Comparison of ENCODE assay signal across 32 cellular contexts in the genomic region with DNA sequence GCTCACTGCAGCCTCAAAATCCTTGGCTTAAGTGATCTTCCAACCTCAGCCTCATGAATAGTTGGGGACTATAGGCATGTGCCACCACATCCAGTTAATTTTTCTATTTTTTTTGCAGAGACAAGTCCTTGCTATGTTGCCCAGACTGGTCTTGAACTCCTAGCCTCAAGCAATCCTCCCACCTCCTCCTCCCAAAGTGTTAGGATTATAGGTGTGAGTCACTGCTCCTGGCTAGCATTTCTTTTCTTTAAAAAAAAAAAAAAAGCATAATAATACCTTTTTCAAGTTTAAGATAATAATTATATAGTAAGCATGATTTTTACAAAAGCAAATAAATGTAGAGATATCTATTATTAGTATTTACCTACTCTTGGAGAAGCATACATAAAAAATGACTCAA. TPM values are rescaled to one million over a fixed set of nuclear protein-coding genes. Genes with fewer than 3 reads are reported as not detected.
DNase-seq lines count a peak whose midpoint lies in the region; ATAC-seq, FAIRE-seq and TF ChIP-seq lines count a peak whose summit lies in the region.
"Had no signal": no experiment of that assay in that cellular context is flagged by ENCODE, and none has a peak within 500 bp of the region (broad histone marks: within the 10 kb centered on the region; RNA-seq: fewer than 3 reads in every experiment).

No MANE protein-coding gene starts in this region.

- no peak overlapping the region for H2AFZ ChIP-seq in keratinocyte (ENCODE audit: control insufficient read depth, low read length)
- H2AFZ ChIP-seq: hepatocyte had no signal

- ATAC-seq in T-cell (replicated peaks in 1 of 4) (no peak), GM19463 (IDR thresholded peaks at IDR 0.05; ENCODE audit: unreplicated experiment) (no peak)
- ATAC-seq: effector memory CD8-positive, alpha-beta T cell; gastroesophageal sphincter; left lobe of liver; psoas muscle; stimulated activated naive CD8-positive, alpha-beta T cell treated with anti-CD3 and anti-CD28 coated beads, Interleukin-15, Interleukin-2, amounts not matched to agents 100 U/mL and 50 U/mL, for 24 hours had no signal

- DNase-seq in EL, result peak; percentile 28
- DNase-seq in amniotic epithelial cell (ENCODE audit: low read depth), result peak; percentile 42
- no peak for DNase-seq in keratinocyte (ENCODE audit: low read depth, low spot score)
- DNase-seq in GDM1 (lab: John Stamatoyannopoulos, UW), result no peak
- no peak for DNase-seq in central memory CD4-positive, alpha-beta T cell
- DNase-seq in T-cell, result no peak
- DNase-seq: activated CD4-positive, alpha-beta memory T cell treated with anti-CD3 and anti-CD28 coated beads, Interleukin-2, amount 10 ng/mL, durations not matched to agents 7 days and 5 days; activated CD4-positive, alpha-beta T cell treated with anti-CD3 and anti-CD28 coated beads for 1 hour; activated CD8-positive, alpha-beta memory T cell treated with anti-CD3 and anti-CD28 coated beads, Interleukin-2, amount 50 U/mL, for 48 hours; activated naive CD4-positive, alpha-beta T cell treated with anti-CD3 and anti-CD28 coated beads, Interleukin-2, amount 50 U/mL, for 16 hours; anterior cingulate cortex; CD4-positive, CD25-positive, alpha-beta regulatory T cell; DMS 273 treated with DMSO at 0.1 percent for 48 hours; effector memory CD8-positive, alpha-beta T cell; esophagus squamous epithelium; mesenchymal stem cell; MG63; NCI-H1105 treated with DMSO at 0.1 percent for 48 hours; NCI-H1930; psoas muscle; stimulated activated naive CD8-positive, alpha-beta T cell treated with anti-CD3 and anti-CD28 coated beads, Interleukin-15, Interleukin-2, amounts not matched to agents 100 U/mL and 50 U/mL, for 24 hours; uterus had no signal

- H3K79me2 ChIP-seq in keratinocyte (ENCODE audit: control insufficient read depth, insufficient read depth, low read length), result peaks cover 58% of the 10 kb centered on the region

- H3K4me2 ChIP-seq in keratinocyte (ENCODE audit: control insufficient read depth, extremely low read depth, insufficient read depth, low read depth, low read length), result peak overlapping the region; percentile 34
- H3K4me2 ChIP-seq: hepatocyte had no signal

- H3K4me1 Mint-ChIP-seq in T-cell, result no peaks in the 10 kb centered on the region
- H3K4me1 Mint-ChIP-seq: activated CD4-positive, alpha-beta memory T cell treated with anti-CD3 and anti-CD28 coated beads, Interleukin-2, amount 10 ng/mL, durations not matched to agents 7 days and 5 days had no signal

- H3K36me3 ChIP-seq in HUES6 (ENCODE audit: control insufficient read depth, insufficient read depth, low read length), result peaks cover 50% of the 10 kb centered on the region
- H3K36me3 ChIP-seq in keratinocyte (ENCODE audit: control insufficient read depth in 2 of 2, extremely low read depth in 1 of 2, insufficient read depth in 2 of 2, low read length in 2 of 2), result peaks cover 19 to 48% of the 10 kb centered on the region in 2 experiments
- H3K36me3 ChIP-seq: uterus had no signal

- peaks cover 2 to 13% (median 5%) of the 10 kb centered on the region in 3 donors for H3K9me3 Mint-ChIP-seq in T-cell
- H3K9me3 Mint-ChIP-seq: effector memory CD8-positive, alpha-beta T cell had no signal

- no peaks in the 10 kb centered on the region for H3K27me3 Mint-ChIP-seq in T-cell
- H3K27me3 Mint-ChIP-seq: activated CD4-positive, alpha-beta memory T cell treated with anti-CD3 and anti-CD28 coated beads, Interleukin-2, amount 10 ng/mL, durations not matched to agents 7 days and 5 days; CD4-positive, CD25-positive, alpha-beta regulatory T cell; effector memory CD8-positive, alpha-beta T cell had no signal

- H3K27me3 ChIP-seq in HUES6 (ENCODE audit: control insufficient read depth, insufficient read depth, low read length) (no peaks in the 10 kb centered on the region), keratinocyte (ENCODE audit: control insufficient read depth, extremely low read depth, insufficient read depth, low read length) (no peaks in the 10 kb centered on the region)
- H3K27me3 ChIP-seq: cardiac muscle cell, esophagus squamous epithelium, gastroesophageal sphincter, hepatocyte, MG63, uterus had no signal

- FAIRE-seq in keratinocyte (lab: Jason Lieb, UNC), result no peak
- FAIRE-seq: A204.1 had no signal

- no peaks in the 10 kb centered on the region for H4K20me1 ChIP-seq in keratinocyte (ENCODE audit: control insufficient read depth, extremely low read depth, insufficient read depth, low read length)

- no peaks in the 10 kb centered on the region for H3K9me1 ChIP-seq in keratinocyte (ENCODE audit: control insufficient read depth, extremely low read depth, insufficient read depth, low read length)

- H3K36me3 Mint-ChIP-seq in T-cell, result peaks cover 56% of the 10 kb centered on the region

- no peak overlapping the region for H3K4me3 ChIP-seq in HUES6 (ENCODE audit: low read depth, low read length)
- no peak overlapping the region for H3K4me3 ChIP-seq in keratinocyte (ENCODE audit: control insufficient read depth in 2 of 3, extremely low read depth in 1 of 3, insufficient read depth in 2 of 3, low read depth in 1 of 3, low read length in 3 of 3)
- H3K4me3 ChIP-seq: cardiac muscle cell, coronary artery, esophagus squamous epithelium, gastroesophageal sphincter, hepatocyte, MG63, psoas muscle, thoracic aorta, uterus had no signal

- no peak overlapping the region for H3K27ac Mint-ChIP-seq in T-cell
- H3K27ac Mint-ChIP-seq: activated CD4-positive, alpha-beta memory T cell treated with anti-CD3 and anti-CD28 coated beads, Interleukin-2, amount 10 ng/mL, durations not matched to agents 7 days and 5 days; CD4-positive, CD25-positive, alpha-beta regulatory T cell; effector memory CD8-positive, alpha-beta T cell; T-helper 1 cell treated with Interleukin-12 subunit alpha and Interleukin-12 subunit beta and Interleukin-4 antibody, amounts not matched to agents 30 μg/mL and 1 μg/mL, for 36 hours had no signal

- POLR2A ChIA-PET in T-cell (lab: Charles Lee), result no interaction called here

- H3K4me1 ChIP-seq in HUES6 (ENCODE audit: control insufficient read depth, insufficient read depth, low read length) (peaks cover 38% of the 10 kb centered on the region), keratinocyte (ENCODE audit: control insufficient read depth, extremely low read depth, insufficient read depth, low read length) (peaks cover 9% of the 10 kb centered on the region)
- H3K4me1 ChIP-seq: uterus had no signal

- peak overlapping the region; percentile 48; the same call in 1 of the 2 replicates for H3K27ac ChIP-seq in HUES6 (ENCODE audit: low read depth, low read length)
- peak overlapping the region; percentile 23 for H3K27ac ChIP-seq in keratinocyte (ENCODE audit: control insufficient read depth, insufficient read depth, low read length)
- H3K27ac ChIP-seq: cardiac muscle cell, coronary artery, gastroesophageal sphincter, hepatocyte, psoas muscle, thoracic aorta, uterus had no signal

- CTCF ChIA-PET in T-cell (lab: Charles Lee), result interaction anchor here in 1 of 2 donors (0.6 kb wide), 1 partner anchor 112 kb away, joined by 3 read pairs; no protein-coding TSS in a partner anchor

- no peak overlapping the region for H3K4me3 Mint-ChIP-seq in T-cell
- H3K4me3 Mint-ChIP-seq: activated CD4-positive, alpha-beta memory T cell treated with anti-CD3 and anti-CD28 coated beads, Interleukin-2, amount 10 ng/mL, durations not matched to agents 7 days and 5 days; CD4-positive, CD25-positive, alpha-beta regulatory T cell; effector memory CD8-positive, alpha-beta T cell; T-helper 1 cell treated with Interleukin-12 subunit alpha and Interleukin-12 subunit beta and Interleukin-4 antibody, amounts not matched to agents 30 μg/mL and 1 μg/mL, for 36 hours had no signal

- dilution Hi-C loops in keratinocyte (cut with MboI; ENCODE audit: extremely low pct_ligation_motif_present, low sequenced_read_pairs), result no loop called here

- TF ChIP-seq CTCF in keratinocyte (optimal IDR thresholded peaks at IDR 0.05 in 1 of 3, IDR thresholded peaks at IDR 0.05 in 1 of 3, conservative IDR thresholded peaks at IDR 0.05 in 1 of 3; ENCODE audit: extremely low read depth in 1 of 3, insufficient read depth in 2 of 3, low read length in 3 of 3), result no peak

- H3K9me3 ChIP-seq in HUES6 (ENCODE audit: control insufficient read depth, insufficient read depth, low read depth, low read length) (no peaks in the 10 kb centered on the region), keratinocyte (ENCODE audit: control insufficient read depth, low read depth, low read length) (no peaks in the 10 kb centered on the region)
- H3K9me3 ChIP-seq: esophagus squamous epithelium, gastroesophageal sphincter, psoas muscle, thoracic aorta, uterus had no signal

- no peak overlapping the region for H3K9ac ChIP-seq in HUES6 (ENCODE audit: low read length)
- no peak overlapping the region for H3K9ac ChIP-seq in keratinocyte (ENCODE audit: control insufficient read depth, extremely low read depth, insufficient read depth, low read length)

RNA-seq across cellular contexts. Expression of gene PPP4R1, which starts 36.1 kb away (rescaled TPM):
- 200 to 221 TPM (median 209 TPM) in 3 replicates for polyA plus RNA-seq in keratinocyte
- 101 TPM for polyA plus RNA-seq in keratinocyte (2011; ENCODE audit: low read depth)
- polyA plus RNA-seq in keratinocyte (2011; cell fraction: cytosol; rRNA removed), result 119 and 143 TPM in 2 replicates
- 275 and 293 TPM in 2 replicates for polyA plus RNA-seq in keratinocyte (2011; cell fraction: nucleus; rRNA removed)
- polyA plus RNA-seq in keratinocyte (2012; ENCODE audit: low replicate concordance), result 83.8 and 102 TPM in 2 replicates
- polyA minus RNA-seq in keratinocyte, result 216 to 410 TPM (median 387 TPM) in 3 replicates
- 124 TPM for polyA minus RNA-seq in keratinocyte (2011; cell fraction: cytosol; rRNA and poly(A)+ RNA removed)
- 142 and 262 TPM in 2 replicates for polyA minus RNA-seq in keratinocyte (2011; cell fraction: nucleus; rRNA and poly(A)+ RNA removed)
- 10 to 100 TPM; 31.5 to 54.7 (median 44.4) TPM for total RNA-seq in T-cell

Comparison
In these comparisons a context has a peak if more than half of its experiments do, and no peak if none do; other contexts are left out.
1. DNase-seq: peak in EL (single experiment) and amniotic epithelial cell (single experiment); none in keratinocyte (single experiment), GDM1 (single experiment), central memory CD4-positive, alpha-beta T cell (single experiment) and T-cell (0 of 34).